8 cellular contexts compared by ENCODE assay signal in genomic region chr5:150156033-150156381, GRCh38. TPM values are rescaled to one million over a fixed set of nuclear protein-coding genes. Genes with fewer than 3 reads are reported as not detected.
DNase-seq lines count a peak whose midpoint lies in the region; ATAC-seq and TF ChIP-seq lines count a peak whose summit lies in the region.

No MANE protein-coding gene starts in this region.

- in situ Hi-C loops in Panc1 (cut with HindIII; ENCODE audit: low pct_unique_long_range_greater_than_20kb, low sequenced_read_pairs) = no loop called here

- no TSS peak for BruUV-seq in Panc1 (replicated peaks; lab: Mats Ljungman, UMichigan)

- H3K4me2 ChIP-seq in DOHH2 (ENCODE audit: low read length) = peak overlapping the region; percentile 53

- no peaks in the 10 kb centered on the region; the same call in 1 of the 2 replicates for H4K20me1 ChIP-seq in DOHH2 (ENCODE audit: control insufficient read depth, insufficient read depth, low read depth, low read length)

- TF ChIP-seq EP300 in esophagus muscularis mucosa (IDR thresholded peaks at IDR 0.05) = no peak

- no peaks in the 10 kb centered on the region for H3K79me2 ChIP-seq in DOHH2 (ENCODE audit: control insufficient read depth, low read length)

- DNase-seq in Panc1 (ENCODE audit: low read depth, low spot score) (no peak), esophagus muscularis mucosa (ENCODE audit: extremely low spot score) (no peak), retinal pigment epithelial cell (ENCODE audit: low read depth) (no peak), NCI-H2081 treated with DMSO at 0.1 percent for 48 hours (lab: John Stamatoyannopoulos, UW) (no peak), NCI-H446 (lab: John Stamatoyannopoulos, UW) (no peak), HCEC 1CT (no peak)

- WGBS in esophagus muscularis mucosa = 2% methylated on average over 9 of the region's 9 CpGs

- POLR2A ChIA-PET in Panc1 (lab: Charles Lee) = no interaction called here

- intact Hi-C loops in Panc1 (cut with micrococcal nuclease; ENCODE audit: unreplicated experiment) = no loop called here
- intact Hi-C loops in esophagus muscularis mucosa (cut with DNase I) = no loop called here

- no peak for TF ChIP-seq POLR2A in esophagus muscularis mucosa (IDR thresholded peaks at IDR 0.05; ENCODE audit: low read depth)

- H3F3A ChIP-seq in DOHH2 (ENCODE audit: control insufficient read depth, insufficient read depth) = no peaks in the 10 kb centered on the region

- H3K27ac ChIP-seq in DOHH2 (ENCODE audit: low read depth, low read length) (no peak overlapping the region), Panc1 (ENCODE audit: low read length) (no peak overlapping the region), esophagus muscularis mucosa (replicated peaks in 1 of 4) (peak overlapping the region; percentile 85 to 90 (median 88))

- H3K4me1 ChIP-seq in DOHH2 (ENCODE audit: control insufficient read depth, low read length) (peaks cover 34% of the 10 kb centered on the region), Panc1 (ENCODE audit: control insufficient read depth, insufficient read depth, low read length) (peaks cover 8% of the 10 kb centered on the region), esophagus muscularis mucosa (peaks cover 24 to 88% (median 81%) of the 10 kb centered on the region in 4 donors)

- H3K4me3 ChIP-seq in DOHH2 (ENCODE audit: low read length) = peak overlapping the region; percentile 39; the same call in 1 of the 2 replicates
- H3K4me3 ChIP-seq in Panc1 (ENCODE audit: low read depth in 2 of 2, low read length in 2 of 2) = peak overlapping the region; percentile 37 to 42
- H3K4me3 ChIP-seq in esophagus muscularis mucosa = peak overlapping the region; percentile 60 to 67 (median 62)
- H3K4me3 ChIP-seq in retinal pigment epithelial cell (ENCODE audit: low read length) = peak overlapping the region; percentile 79

- CTCF ChIA-PET in Panc1 (lab: Charles Lee) = interaction anchor here (0.6 kb wide), 1 partner anchor 231 kb away, joined by 5 read pairs; no protein-coding TSS in a partner anchor

- H3K9me2 ChIP-seq in DOHH2 (replicated peaks; ENCODE audit: control insufficient read depth, low read length) = no peaks in the 10 kb centered on the region

- H3K36me3 ChIP-seq in DOHH2 (ENCODE audit: control insufficient read depth, low read length) (no peaks in the 10 kb centered on the region), Panc1 (ENCODE audit: control insufficient read depth, insufficient read depth, low read length) (no peaks in the 10 kb centered on the region), esophagus muscularis mucosa (peaks cover 0 to 12% (median 2%) of the 10 kb centered on the region in 4 donors)

- H3K9me3 ChIP-seq in DOHH2 (ENCODE audit: control insufficient read depth, insufficient read depth, low read length) = no peaks in the 10 kb centered on the region
- no peaks in the 10 kb centered on the region for H3K9me3 ChIP-seq in Panc1 (ENCODE audit: control insufficient read depth, insufficient read depth, low read depth, low read length)
- H3K9me3 ChIP-seq in esophagus muscularis mucosa = no peaks in the 10 kb centered on the region

- H3K27me3 ChIP-seq in DOHH2 (ENCODE audit: control insufficient read depth, low read length) = peaks cover 44% of the 10 kb centered on the region
- no peaks in the 10 kb centered on the region for H3K27me3 ChIP-seq in Panc1 (ENCODE audit: control insufficient read depth, insufficient read depth, low read length)
- no peaks in the 10 kb centered on the region for H3K27me3 ChIP-seq in esophagus muscularis mucosa

- TF ChIP-seq CTCF in DOHH2 (IDR thresholded peaks at IDR 0.05; ENCODE audit: low read depth, low read length, poor library complexity, severe bottlenecking) = no peak
- no peak for TF ChIP-seq CTCF in Panc1 (IDR thresholded peaks at IDR 0.05)
- TF ChIP-seq CTCF in esophagus muscularis mucosa (IDR thresholded peaks at IDR 0.05) = no peak
- TF ChIP-seq CTCF in retinal pigment epithelial cell (conservative IDR thresholded peaks at IDR 0.05; ENCODE audit: low read depth, low read length) = no peak

- ATAC-seq in Panc1 = no peak
- no peak for ATAC-seq in HG02938 (IDR thresholded peaks at IDR 0.05; ENCODE audit: unreplicated experiment)

RNA-seq across cellular contexts. Expression of gene PDGFRB, which starts 0.4 kb away (rescaled TPM):
- total RNA-seq in Panc1 (2021; ENCODE audit: unreplicated experiment) (1.8 TPM), esophagus muscularis mucosa (100 to 1,000 TPM in 2 of 4 donors, 10 to 100 TPM in 2; 83.1 to 219 (median 141) TPM)
- polyA plus RNA-seq in Panc1 (2012; ENCODE audit: insufficient read length) = 0.35 TPM

RNA-seq across cellular contexts. Expression of gene CDX1, which starts 10.6 kb away (rescaled TPM):
- total RNA-seq in Panc1 (2021; ENCODE audit: unreplicated experiment) = not detected
- polyA plus RNA-seq in Panc1 (2012; ENCODE audit: insufficient read length) = not detected
- under 1 TPM in 1 of 4 donors, not detected in 3; 0.23 TPM for total RNA-seq in esophagus muscularis mucosa

RNA-seq across cellular contexts. Expression of gene SLC6A7, which starts 33.9 kb away (rescaled TPM):
- total RNA-seq in Panc1 (2021; ENCODE audit: unreplicated experiment) (not detected), esophagus muscularis mucosa (not detected)
- polyA plus RNA-seq in Panc1 (2012; ENCODE audit: insufficient read length) = not detected

Comparison
In these comparisons a context has a peak if more than half of its experiments do, and no peak if none do; other contexts are left out.
1. H3K27ac ChIP-seq: peak in esophagus muscularis mucosa (4 of 4); none in DOHH2 (single experiment) and Panc1 (single experiment).
2. RNA of gene PDGFRB, which starts 0.4 kb away (total RNA-seq): 83.1 to 219 TPM in esophagus muscularis mucosa; 1.8 TPM in Panc1 (single experiment); every median in the first group is over 10 times any median in the second.
3. Peak in every context shown above with its lines, with median percentiles within 50 percentile points of each other: H3K4me3 ChIP-seq.